In the genomic region with DNA sequence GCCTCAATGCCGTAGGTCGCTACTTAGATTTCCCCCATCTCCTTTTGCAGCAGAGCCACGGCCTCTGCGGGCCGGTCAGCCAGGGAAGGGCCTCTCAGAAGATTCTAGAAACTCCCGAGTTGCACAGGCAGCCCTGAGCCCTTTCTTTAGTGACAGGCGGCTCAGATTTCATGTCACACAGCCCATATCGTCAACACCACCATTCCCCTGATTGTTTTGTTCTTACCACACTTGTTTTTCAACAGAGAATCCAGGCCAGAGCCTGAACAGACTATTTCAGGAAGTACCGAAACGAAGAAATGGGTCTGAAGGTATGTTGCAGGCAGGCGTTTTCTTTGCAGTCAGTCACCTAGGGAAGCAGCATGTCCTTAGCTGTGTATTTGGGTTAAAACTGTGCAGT, we compare ENCODE assay signal across 29 cellular contexts.
DNase-seq lines count a peak whose midpoint lies in the region; ATAC-seq, FAIRE-seq and TF ChIP-seq lines count a peak whose summit lies in the region.
"Had no signal": no experiment of that assay in that cellular context is flagged by ENCODE, and none has a peak within 500 bp of the region (broad histone marks: within the 10 kb centered on the region; RNA-seq: fewer than 3 reads in every experiment).

No MANE protein-coding gene starts in this region.

- H3F3A ChIP-seq in GM23338 (replicated peaks; ENCODE audit: low read depth): no peaks in the 10 kb centered on the region

- H3K4me3 ChIP-seq in GM23338: no peak overlapping the region
- H3K4me3 ChIP-seq in bronchial epithelial cell (ENCODE audit: low read depth, low read length): no peak overlapping the region
- no peak overlapping the region for H3K4me3 ChIP-seq in psoas muscle
- no peak overlapping the region for H3K4me3 ChIP-seq in coronary artery
- H3K4me3 ChIP-seq: GM23248, PC-9, SJSA1 had no signal

- H3K27ac ChIP-seq in GM23338 (ENCODE audit: low read depth): peak overlapping the region; percentile 72
- H3K27ac ChIP-seq in psoas muscle: peak overlapping the region; percentile 17
- H3K27ac ChIP-seq in coronary artery: no peak overlapping the region
- H3K27ac ChIP-seq: GM23248, HL-60, PC-9, SJSA1 had no signal

- H3K4me3 Mint-ChIP-seq in GM23338: no peak overlapping the region
- no peak overlapping the region for H3K4me3 Mint-ChIP-seq in nephron
- H3K4me3 Mint-ChIP-seq: CD14-positive monocyte; CD8-positive, alpha-beta memory T cell had no signal

- H3K4me1 Mint-ChIP-seq in GM23338 (no peaks in the 10 kb centered on the region), nephron (peaks cover 3% of the 10 kb centered on the region)
- H3K4me1 Mint-ChIP-seq: CD14-positive monocyte had no signal

- H3K27me3 ChIP-seq in GM23338 (ENCODE audit: insufficient read depth): no peaks in the 10 kb centered on the region
- no peaks in the 10 kb centered on the region for H3K27me3 ChIP-seq in bronchial epithelial cell (ENCODE audit: control insufficient read depth, insufficient read depth, low read length)
- no peaks in the 10 kb centered on the region for H3K27me3 ChIP-seq in psoas muscle (ENCODE audit: insufficient read depth in 3 of 3, low read length in 2 of 3)
- H3K27me3 ChIP-seq: BE2C, SJSA1 had no signal

- H3K27ac Mint-ChIP-seq in GM23338 (peak overlapping the region; percentile 88), nephron (peak overlapping the region; percentile 43 to 72 (median 44))

- peak; percentile 18 for FAIRE-seq in bronchial epithelial cell (lab: Jason Lieb, UNC)
- FAIRE-seq: GM12892 had no signal

- intact Hi-C loops in psoas muscle (cut with DNase I): no loop called here

- no peaks in the 10 kb centered on the region for H3K4me1 ChIP-seq in GM23338 (ENCODE audit: insufficient read depth)
- H3K4me1 ChIP-seq in psoas muscle: peaks cover 6% of the 10 kb centered on the region
- H3K4me1 ChIP-seq: BE2C, SJSA1 had no signal

- no peaks in the 10 kb centered on the region for H3K9me3 ChIP-seq in psoas muscle
- H3K9me3 ChIP-seq: BE2C, SJSA1 had no signal

- peaks cover 23% of the 10 kb centered on the region for H3K36me3 ChIP-seq in GM23338 (ENCODE audit: insufficient read depth)
- peaks cover 15% of the 10 kb centered on the region for H3K36me3 ChIP-seq in bronchial epithelial cell (ENCODE audit: control insufficient read depth, insufficient read depth, low read length)
- H3K36me3 ChIP-seq in psoas muscle (ENCODE audit: insufficient read depth in 1 of 2, low read depth in 1 of 2): peaks cover 0 to 89% of the 10 kb centered on the region in 2 donors

- no peaks in the 10 kb centered on the region for H3K79me2 ChIP-seq in GM23338 (replicated peaks; ENCODE audit: insufficient read depth)

- no peak overlapping the region for H2AFZ ChIP-seq in GM23338
- H2AFZ ChIP-seq: GM23248, PC-9 had no signal

- ATAC-seq in GM23338 (no peak), psoas muscle (peak in 3 of 4 donors; percentile 5 to 42 (median 33)), GM19023 (IDR thresholded peaks at IDR 0.05; ENCODE audit: unreplicated experiment) (no peak), GM21447 (IDR thresholded peaks at IDR 0.05; ENCODE audit: unreplicated experiment) (no peak)
- ATAC-seq: Right ventricle myocardium inferior had no signal

- DNase-seq in GM23338 (ENCODE audit: low spot score) (no peak), bronchial epithelial cell (ENCODE audit: low read depth) (no peak), psoas muscle (no peak), coronary artery (ENCODE audit: low spot score) (no peak)
- DNase-seq in NK-92 treated with Interleukin-12 subunit alpha and Interleukin-12 subunit beta, amount 100 ng/mL, for 24 hours (lab: John Stamatoyannopoulos, UW): no peak
- DNase-seq: 8988T; ACHN; BE2C; CD8-positive, alpha-beta memory T cell; DMS153; DND-41; GM23248; HCEC 1CT; NCI-H1048; NCI-H1417; NCI-H1694; NCI-H2029 treated with DMSO at 0.1 percent for 48 hours; NCI-H446 treated with DMSO at 0.1 percent for 48 hours; NCI-H526; NCI-H82; PC-9 had no signal

- H3K4me2 ChIP-seq in GM23338: no peak overlapping the region
- H3K4me2 ChIP-seq: PC-9 had no signal

- WGBS in psoas muscle, 3 donors: 62 to 72% (median 65%) methylated on average over 11 of the region's 11 CpGs

- H3K27me3 Mint-ChIP-seq in GM23338 (ENCODE audit: insufficient read depth, low read depth, poor library complexity): peaks cover 6% of the 10 kb centered on the region
- H3K27me3 Mint-ChIP-seq in nephron (ENCODE audit: low read depth): peaks cover 3% of the 10 kb centered on the region
- H3K27me3 Mint-ChIP-seq: CD8-positive, alpha-beta memory T cell had no signal

- H3K9me3 Mint-ChIP-seq in GM23338 (no peaks in the 10 kb centered on the region), nephron (no peaks in the 10 kb centered on the region)
- H3K9me3 Mint-ChIP-seq: CD14-positive monocyte; CD8-positive, alpha-beta memory T cell had no signal

- H4K20me1 ChIP-seq in GM23338 (replicated peaks; ENCODE audit: insufficient read depth): no peaks in the 10 kb centered on the region; the same call in 1 of the 2 replicates

- H3K36me3 Mint-ChIP-seq in GM23338 (ENCODE audit: low read depth): peaks cover 65% of the 10 kb centered on the region
- H3K36me3 Mint-ChIP-seq in nephron (ENCODE audit: low read depth): peaks cover 74% of the 10 kb centered on the region

- TF ChIP-seq CTCF in GM23338 (conservative IDR thresholded peaks at IDR 0.05; ENCODE audit: low read depth in 2 of 2): no peak
- no peak for TF ChIP-seq CTCF in bronchial epithelial cell (IDR thresholded peaks at IDR 0.05; ENCODE audit: insufficient read depth, low read length, severe bottlenecking)
- no peak for TF ChIP-seq CTCF in nephron (IDR thresholded peaks at IDR 0.05; ENCODE audit: unreplicated experiment in 3 of 3)
- no peak for TF ChIP-seq CTCF in psoas muscle (IDR thresholded peaks at IDR 0.05)
- TF ChIP-seq CTCF in coronary artery (IDR thresholded peaks at IDR 0.05): no peak

- H3K9me2 ChIP-seq in GM23338 (ENCODE audit: insufficient read depth): no peaks in the 10 kb centered on the region

TF ChIP-seq in GM23338, 12 proteins besides CTCF, POLR2A, EP300 and RAD21 (continues in another document):
- TF ChIP-seq POLR2AphosphoS5 (IDR thresholded peaks at IDR 0.05; ENCODE audit: low read depth): no peak
- TF ChIP-seq ETS1 (IDR thresholded peaks at IDR 0.05): no peak
- TF ChIP-seq EZH2phosphoT487 (IDR thresholded peaks at IDR 0.05; ENCODE audit: unreplicated experiment): no peak

Comparison
In these comparisons a context has a peak if more than half of its experiments do, and no peak if none do; other contexts are left out.
1. ATAC-seq: peak in psoas muscle (3 of 4); none in GM23338 (single experiment), GM19023 (single experiment) and GM21447 (single experiment).
2. H3K27ac ChIP-seq: peak in GM23338 (single experiment) and psoas muscle (single experiment); none in coronary artery (0 of 2).